1 cellular context compared by ENCODE assay signal in genomic region chr12:105107497-105108371, GRCh38.
TF ChIP-seq lines count a peak whose summit lies in the region.

Gene WASHC4, plus strand, starts transcription at chr12:105107731. Its CDS starts 70 bp downstream, at chr12:105107801.

TF ChIP-seq in HepG2, 621 proteins besides CTCF, POLR2A, EP300 and RAD21 (continued from another document and continues in another):
- TF ChIP-seq, protein P1, sequence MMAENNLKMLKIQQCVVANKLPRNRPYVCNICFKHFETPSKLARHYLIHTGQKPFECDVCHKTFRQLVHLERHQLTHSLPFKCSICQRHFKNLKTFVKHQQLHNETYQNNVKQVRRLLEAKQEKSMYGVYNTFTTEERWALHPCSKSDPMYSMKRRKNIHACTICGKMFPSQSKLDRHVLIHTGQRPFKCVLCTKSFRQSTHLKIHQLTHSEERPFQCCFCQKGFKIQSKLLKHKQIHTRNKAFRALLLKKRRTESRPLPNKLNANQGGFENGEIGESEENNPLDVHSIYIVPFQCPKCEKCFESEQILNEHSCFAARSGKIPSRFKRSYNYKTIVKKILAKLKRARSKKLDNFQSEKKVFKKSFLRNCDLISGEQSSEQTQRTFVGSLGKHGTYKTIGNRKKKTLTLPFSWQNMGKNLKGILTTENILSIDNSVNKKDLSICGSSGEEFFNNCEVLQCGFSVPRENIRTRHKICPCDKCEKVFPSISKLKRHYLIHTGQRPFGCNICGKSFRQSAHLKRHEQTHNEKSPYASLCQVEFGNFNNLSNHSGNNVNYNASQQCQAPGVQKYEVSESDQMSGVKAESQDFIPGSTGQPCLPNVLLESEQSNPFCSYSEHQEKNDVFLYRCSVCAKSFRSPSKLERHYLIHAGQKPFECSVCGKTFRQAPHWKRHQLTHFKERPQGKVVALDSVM (CRISPR knock-in tag; IDR thresholded peaks at IDR 0.05) = peak; percentile 72; the same call in 1 of the 2 replicates
- TF ChIP-seq MBNL3 (CRISPR knock-in tag; conservative IDR thresholded peaks at IDR 0.05) (no peak), JDP2 (CRISPR knock-in tag; IDR thresholded peaks at IDR 0.05; ENCODE audit: borderline replicate concordance) (no peak; the same call in 1 of the 2 replicates), PAWR (CRISPR knock-in tag; IDR thresholded peaks at IDR 0.05; ENCODE audit: borderline replicate concordance) (0 out of 2 replicates have a peak, but pooled peaks have one; percentile 85), ZNF607 (CRISPR knock-in tag; IDR thresholded peaks at IDR 0.05; ENCODE audit: borderline replicate concordance) (peak; percentile 96), MTERF4 (CRISPR knock-in tag; IDR thresholded peaks at IDR 0.05) (peak; percentile 88; the same call in 1 of the 2 replicates), THRA (CRISPR knock-in tag; IDR thresholded peaks at IDR 0.05; ENCODE audit: borderline replicate concordance) (peak; percentile 58), RFX1 (IDR thresholded peaks at IDR 0.05) (no peak), MAFK (conservative IDR thresholded peaks at IDR 0.05 in 1 of 2, IDR thresholded peaks at IDR 0.05 in 1 of 2; ENCODE audit: low read length in 2 of 2) (no peak), SAFB2 (CRISPR knock-in tag; IDR thresholded peaks at IDR 0.05; ENCODE audit: borderline replicate concordance, low read depth) (no peak), HIVEP1 (CRISPR knock-in tag; IDR thresholded peaks at IDR 0.05) (peak; percentile 41; the same call in 1 of the 2 replicates), ZNF615 (CRISPR knock-in tag; IDR thresholded peaks at IDR 0.05; ENCODE audit: borderline replicate concordance) (0 out of 2 replicates have a peak, but pooled peaks have one; percentile 64), U2AF1 (optimal IDR thresholded peaks at IDR 0.05; ENCODE audit: low read depth, low read length) (peak; percentile 32), ZSCAN25 (CRISPR knock-in tag; IDR thresholded peaks at IDR 0.05) (peak; percentile 53; the same call in 1 of the 2 replicates), SP140L (CRISPR knock-in tag; IDR thresholded peaks at IDR 0.05; ENCODE audit: borderline replicate concordance) (no peak), CREM (IDR thresholded peaks at IDR 0.05) (no peak; the same call in 1 of the 2 replicates), CREM (CRISPR knock-in tag; IDR thresholded peaks at IDR 0.05) (no peak), ZNF652 (CRISPR knock-in tag; IDR thresholded peaks at IDR 0.05; ENCODE audit: borderline replicate concordance, low read depth) (no peak), PRMT3 (CRISPR knock-in tag; IDR thresholded peaks at IDR 0.05; ENCODE audit: borderline replicate concordance, low read depth) (no peak), SRSF9 (IDR thresholded peaks at IDR 0.05; ENCODE audit: borderline replicate concordance, insufficient read depth, low read depth, low read length, poor library complexity, severe bottlenecking) (no peak), ZNF761 (CRISPR knock-in tag; conservative IDR thresholded peaks at IDR 0.05) (peak; percentile 93), ZNF776 (CRISPR knock-in tag; IDR thresholded peaks at IDR 0.05) (peak; percentile 99), SNRNP70 (IDR thresholded peaks at IDR 0.05; ENCODE audit: low read depth, low read length) (no peak), DNMT1 (CRISPR knock-in tag; IDR thresholded peaks at IDR 0.05) (0 out of 2 replicates have a peak, but pooled peaks have one; percentile 35), ZMAT3 (CRISPR knock-in tag; conservative IDR thresholded peaks at IDR 0.05) (peak; percentile 86; the same call in 1 of the 2 replicates), ZMYM2 (CRISPR knock-in tag; IDR thresholded peaks at IDR 0.05) (no peak), ZNF556 (CRISPR knock-in tag; IDR thresholded peaks at IDR 0.05; ENCODE audit: borderline replicate concordance) (peak; percentile 96), HMG20B (CRISPR knock-in tag; conservative IDR thresholded peaks at IDR 0.05) (no peak; the same call in 1 of the 2 replicates), FOXP1 (IDR thresholded peaks at IDR 0.05) (no peak), FOXP1 (CRISPR knock-in tag; IDR thresholded peaks at IDR 0.05) (no peak), SP2 (CRISPR knock-in tag; IDR thresholded peaks at IDR 0.05) (peak; percentile 78), ATRX (CRISPR knock-in tag; IDR thresholded peaks at IDR 0.05; ENCODE audit: borderline replicate concordance) (no peak), ZNF501 (CRISPR knock-in tag; IDR thresholded peaks at IDR 0.05) (peak; percentile 91; the same call in 1 of the 2 replicates), ZNF609 (CRISPR knock-in tag; IDR thresholded peaks at IDR 0.05; ENCODE audit: borderline replicate concordance) (peak; percentile 73; the same call in 1 of the 2 replicates), NFYB (CRISPR knock-in tag; IDR thresholded peaks at IDR 0.05) (peak; percentile 43; the same call in 1 of the 2 replicates), TP53 (CRISPR knock-in tag; conservative IDR thresholded peaks at IDR 0.05) (no peak), MAX (IDR thresholded peaks at IDR 0.05) (peak; percentile 98), ZNF691 (CRISPR knock-in tag; IDR thresholded peaks at IDR 0.05; ENCODE audit: borderline replicate concordance, low read depth) (peak; percentile 89), ZMYM4 (CRISPR knock-in tag; IDR thresholded peaks at IDR 0.05) (peak; percentile 89), MYNN (CRISPR knock-in tag; IDR thresholded peaks at IDR 0.05; ENCODE audit: low read depth) (no peak)
- TF ChIP-seq, protein P2, sequence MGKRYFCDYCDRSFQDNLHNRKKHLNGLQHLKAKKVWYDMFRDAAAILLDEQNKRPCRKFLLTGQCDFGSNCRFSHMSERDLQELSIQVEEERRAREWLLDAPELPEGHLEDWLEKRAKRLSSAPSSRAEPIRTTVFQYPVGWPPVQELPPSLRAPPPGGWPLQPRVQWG (CRISPR knock-in tag; IDR thresholded peaks at IDR 0.05; ENCODE audit: borderline replicate concordance, low read depth) = no peak
- TF ChIP-seq, protein P3, sequence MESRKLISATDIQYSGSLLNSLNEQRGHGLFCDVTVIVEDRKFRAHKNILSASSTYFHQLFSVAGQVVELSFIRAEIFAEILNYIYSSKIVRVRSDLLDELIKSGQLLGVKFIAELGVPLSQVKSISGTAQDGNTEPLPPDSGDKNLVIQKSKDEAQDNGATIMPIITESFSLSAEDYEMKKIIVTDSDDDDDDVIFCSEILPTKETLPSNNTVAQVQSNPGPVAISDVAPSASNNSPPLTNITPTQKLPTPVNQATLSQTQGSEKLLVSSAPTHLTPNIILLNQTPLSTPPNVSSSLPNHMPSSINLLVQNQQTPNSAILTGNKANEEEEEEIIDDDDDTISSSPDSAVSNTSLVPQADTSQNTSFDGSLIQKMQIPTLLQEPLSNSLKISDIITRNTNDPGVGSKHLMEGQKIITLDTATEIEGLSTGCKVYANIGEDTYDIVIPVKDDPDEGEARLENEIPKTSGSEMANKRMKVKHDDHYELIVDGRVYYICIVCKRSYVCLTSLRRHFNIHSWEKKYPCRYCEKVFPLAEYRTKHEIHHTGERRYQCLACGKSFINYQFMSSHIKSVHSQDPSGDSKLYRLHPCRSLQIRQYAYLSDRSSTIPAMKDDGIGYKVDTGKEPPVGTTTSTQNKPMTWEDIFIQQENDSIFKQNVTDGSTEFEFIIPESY (CRISPR knock-in tag; IDR thresholded peaks at IDR 0.05) = no peak
- TF ChIP-seq, protein P4, sequence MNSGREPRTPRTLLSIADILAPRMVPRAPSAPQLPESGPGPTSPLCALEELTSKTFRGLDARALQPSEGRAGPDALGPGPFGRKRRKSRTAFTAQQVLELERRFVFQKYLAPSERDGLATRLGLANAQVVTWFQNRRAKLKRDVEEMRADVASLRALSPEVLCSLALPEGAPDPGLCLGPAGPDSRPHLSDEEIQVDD (CRISPR knock-in tag; IDR thresholded peaks at IDR 0.05; ENCODE audit: borderline replicate concordance) = peak; percentile 69; the same call in 1 of the 2 replicates
- TF ChIP-seq, protein P5, sequence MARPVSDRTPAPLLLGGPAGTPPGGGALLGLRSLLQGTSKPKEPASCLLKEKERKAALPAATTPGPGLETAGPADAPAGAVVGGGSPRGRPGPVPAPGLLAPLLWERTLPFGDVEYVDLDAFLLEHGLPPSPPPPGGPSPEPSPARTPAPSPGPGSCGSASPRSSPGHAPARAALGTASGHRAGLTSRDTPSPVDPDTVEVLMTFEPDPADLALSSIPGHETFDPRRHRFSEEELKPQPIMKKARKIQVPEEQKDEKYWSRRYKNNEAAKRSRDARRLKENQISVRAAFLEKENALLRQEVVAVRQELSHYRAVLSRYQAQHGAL (CRISPR knock-in tag; IDR thresholded peaks at IDR 0.05; ENCODE audit: not compliant biosample characterization) = peak; percentile 55
- TF ChIP-seq, protein P6, sequence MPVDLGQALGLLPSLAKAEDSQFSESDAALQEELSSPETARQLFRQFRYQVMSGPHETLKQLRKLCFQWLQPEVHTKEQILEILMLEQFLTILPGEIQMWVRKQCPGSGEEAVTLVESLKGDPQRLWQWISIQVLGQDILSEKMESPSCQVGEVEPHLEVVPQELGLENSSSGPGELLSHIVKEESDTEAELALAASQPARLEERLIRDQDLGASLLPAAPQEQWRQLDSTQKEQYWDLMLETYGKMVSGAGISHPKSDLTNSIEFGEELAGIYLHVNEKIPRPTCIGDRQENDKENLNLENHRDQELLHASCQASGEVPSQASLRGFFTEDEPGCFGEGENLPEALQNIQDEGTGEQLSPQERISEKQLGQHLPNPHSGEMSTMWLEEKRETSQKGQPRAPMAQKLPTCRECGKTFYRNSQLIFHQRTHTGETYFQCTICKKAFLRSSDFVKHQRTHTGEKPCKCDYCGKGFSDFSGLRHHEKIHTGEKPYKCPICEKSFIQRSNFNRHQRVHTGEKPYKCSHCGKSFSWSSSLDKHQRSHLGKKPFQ (CRISPR knock-in tag; IDR thresholded peaks at IDR 0.05; ENCODE audit: insufficient replicate concordance) = peak; percentile 81
